Comparison of ENCODE assay signal across 9 cellular contexts in genomic region chr2:110481198-110481597, GRCh38. TPM values are rescaled to one million over a fixed set of nuclear protein-coding genes. Genes with fewer than 3 reads are reported as not detected.
A peak's percentile ranks its signal among the peaks of the same experiment; 100 is the strongest.
DNase-seq lines count a peak whose midpoint lies in the region; ATAC-seq, FAIRE-seq and TF ChIP-seq lines count a peak whose summit lies in the region.
"Not testable (repeated sequence)": the region's sequence is repeated elsewhere in the genome, so short reads cannot be mapped to it uniquely, and the experiment has no call there.
"Had no signal": no experiment of that assay in that cellular context is flagged by ENCODE, and none has a peak within 500 bp of the region (broad histone marks: within the 10 kb centered on the region; RNA-seq: fewer than 3 reads in every experiment).

No MANE protein-coding gene starts in this region.

- not testable (repeated sequence) for BruUV-seq in HepG2 (replicated peaks; lab: Mats Ljungman, UMichigan)

- POLR2A ChIA-PET in HepG2 (lab: Yijun Ruan, JAX), result not testable (repeated sequence)

- CTCF ChIA-PET in HepG2 (lab: Yijun Ruan, JAX; ENCODE audit: low intra/inter-chr PET ratio, low total read pairs), result not testable (repeated sequence)

- H3K4me1 ChIP-seq in HepG2 (ENCODE audit: insufficient read depth, low read length), result not testable (repeated sequence)

- not testable (repeated sequence) for TF ChIP-seq CTCF in HepG2 (CRISPR knock-in tag; IDR thresholded peaks at IDR 0.05)

- intact Hi-C loops in Right ventricle myocardium superior (cut with DNase I); HepG2 (cut with micrococcal nuclease; ENCODE audit: unreplicated experiment): not testable (repeated sequence)

- FAIRE-seq in RCC 7860 (lab: Jason Lieb, UNC), result peak; percentile 32
- FAIRE-seq in HepG2 (lab: Jason Lieb, UNC), result not testable (repeated sequence)

- TF ChIP-seq POLR2A in HepG2 (IDR thresholded peaks at IDR 0.05; ENCODE audit: insufficient read depth in 1 of 2, low read depth in 2 of 2, low read length in 2 of 2), result not testable (repeated sequence)

- not testable (repeated sequence) for H3K27me3 Mint-ChIP-seq in activated T-helper 17 cell treated with anti-CD3 and anti-CD28 coated beads, Interleukin-2, amount 50 U/mL, for 72 hours; stimulated activated naive CD8-positive, alpha-beta T cell treated with anti-CD3 and anti-CD28 coated beads, Interleukin-15, amount 100 ng/mL, for 72 hours

- H3K36me3 Mint-ChIP-seq in activated T-helper 17 cell treated with anti-CD3 and anti-CD28 coated beads, Interleukin-2, amount 50 U/mL, for 72 hours (ENCODE audit: low read depth), result not testable (repeated sequence)

- in situ Hi-C loops in HepG2 (cut with HindIII; ENCODE audit: extremely low pct_ligation_motif_present, low pct_unique_long_range_greater_than_20kb), result not testable (repeated sequence)

- not testable (repeated sequence) for H3K36me3 ChIP-seq in HepG2 (replicated peaks in 1 of 2; ENCODE audit: control insufficient read depth in 1 of 2, insufficient read depth in 2 of 2, low read length in 2 of 2)

- ATAC-seq in GM18867 (IDR thresholded peaks at IDR 0.05; ENCODE audit: unreplicated experiment) (peak; percentile 51), HG03108 (IDR thresholded peaks at IDR 0.05; ENCODE audit: unreplicated experiment) (peak; percentile 49), Right ventricle myocardium superior (ENCODE audit: poor library complexity) (peak; percentile 60), HepG2 (peak; percentile 74)
- peak; percentile 50 for ATAC-seq in activated T-helper 17 cell treated with anti-CD3 and anti-CD28 coated beads, Interleukin-2, amount 50 U/mL, for 72 hours (replicated peaks)
- peak; percentile 68 for ATAC-seq in stimulated activated naive CD8-positive, alpha-beta T cell treated with anti-CD3 and anti-CD28 coated beads, Interleukin-15, amount 100 ng/mL, for 72 hours

- H3K4me2 ChIP-seq in HepG2 (ENCODE audit: low read depth, low read length), result not testable (repeated sequence)

- WGBS in HepG2 (ENCODE audit: low lambda C conversion rate), result no CpG with 5 or more reads among the region's 4 CpGs

- not testable (repeated sequence) for H3K27me3 ChIP-seq in HepG2 (ENCODE audit: control insufficient read depth in 1 of 2, insufficient read depth in 2 of 2, low read length in 2 of 2)

- not testable (repeated sequence) for H3K79me2 ChIP-seq in HepG2 (ENCODE audit: insufficient read depth, low read length)

- not testable (repeated sequence) for DNase-seq in RCC 7860 (ENCODE audit: low spot score); Right ventricle myocardium superior; HepG2 (ENCODE audit: low spot score); stimulated activated naive CD8-positive, alpha-beta T cell treated with anti-CD3 and anti-CD28 coated beads, Interleukin-15, amount 100 ng/mL, for 72 hours

- H3K27ac ChIP-seq in HepG2 (ENCODE audit: extremely low read length, insufficient read depth, low read length), result not testable (repeated sequence)

- not testable (repeated sequence) for TF ChIP-seq EP300 in HepG2 (IDR thresholded peaks at IDR 0.05; ENCODE audit: low read depth in 2 of 2, low read length in 2 of 2); HepG2 (CRISPR knock-in tag; IDR thresholded peaks at IDR 0.05; ENCODE audit: borderline replicate concordance)

- not testable (repeated sequence) for H3K4me3 Mint-ChIP-seq in activated T-helper 17 cell treated with anti-CD3 and anti-CD28 coated beads, Interleukin-2, amount 50 U/mL, for 72 hours; stimulated activated naive CD8-positive, alpha-beta T cell treated with anti-CD3 and anti-CD28 coated beads, Interleukin-15, amount 100 ng/mL, for 72 hours

- H3K4me1 Mint-ChIP-seq in activated T-helper 17 cell treated with anti-CD3 and anti-CD28 coated beads, Interleukin-2, amount 50 U/mL, for 72 hours; stimulated activated naive CD8-positive, alpha-beta T cell treated with anti-CD3 and anti-CD28 coated beads, Interleukin-15, amount 100 ng/mL, for 72 hours: not testable (repeated sequence)

- H3K9ac ChIP-seq in HepG2 (ENCODE audit: insufficient read depth, low read depth, low read length), result not testable (repeated sequence)

- not testable (repeated sequence) for H3K4me3 ChIP-seq in HepG2 (replicated peaks in 1 of 3; ENCODE audit: insufficient read depth in 1 of 3, low read depth in 2 of 3, low read length in 3 of 3)

- not testable (repeated sequence) for H4K20me1 ChIP-seq in HepG2 (ENCODE audit: insufficient read depth, low read length)

- not testable (repeated sequence) for TF ChIP-seq RAD21 in HepG2 (CRISPR knock-in tag; IDR thresholded peaks at IDR 0.05)

- H2AFZ ChIP-seq in HepG2 (ENCODE audit: low read length), result not testable (repeated sequence)

- H3K27ac Mint-ChIP-seq in activated T-helper 17 cell treated with anti-CD3 and anti-CD28 coated beads, Interleukin-2, amount 50 U/mL, for 72 hours; stimulated activated naive CD8-positive, alpha-beta T cell treated with anti-CD3 and anti-CD28 coated beads, Interleukin-15, amount 100 ng/mL, for 72 hours: not testable (repeated sequence)

- H3K9me3 ChIP-seq in HepG2 (ENCODE audit: low read length), result not testable (repeated sequence)

- not testable (repeated sequence) for H3K9me3 Mint-ChIP-seq in activated T-helper 17 cell treated with anti-CD3 and anti-CD28 coated beads, Interleukin-2, amount 50 U/mL, for 72 hours; stimulated activated naive CD8-positive, alpha-beta T cell treated with anti-CD3 and anti-CD28 coated beads, Interleukin-15, amount 100 ng/mL, for 72 hours

RNA-seq across cellular contexts. Expression of gene LIMS4, which starts 8.6 kb away (rescaled TPM):
- total RNA-seq in activated T-helper 17 cell treated with anti-CD3 and anti-CD28 coated beads, Interleukin-2, amount 50 U/mL, for 72 hours, result 1 to 10 TPM in 1 of 2 donors, under 1 TPM in 1; 0.43 to 2.9 TPM
- 2.4 TPM for total RNA-seq in Right ventricle myocardium superior
- 0.88 and 1.1 TPM in 2 replicates for total RNA-seq in HepG2 (2016; rRNA removed; fragmentation: Illumina TruSeq; extraction: Trizol)
- total RNA-seq in HepG2 (2016; cell fraction: cytosol; rRNA removed; fragmentation: Illumina TruSeq; extraction: Trizol; ENCODE audit: low read depth), result not detected in 2 replicates
- 1.1 and 1.5 TPM in 2 replicates for total RNA-seq in HepG2 (2016; cell fraction: insoluble cytoplasmic fraction; rRNA removed; fragmentation: Illumina TruSeq; extraction: Trizol)
- 0.59 and 1.1 TPM in 2 replicates for total RNA-seq in HepG2 (2016; cell fraction: membrane; rRNA removed; fragmentation: Illumina TruSeq; extraction: Trizol)
- 1.6 TPM in 1 of 2 replicates, not detected in the other for total RNA-seq in HepG2 (2016; cell fraction: nucleus; rRNA removed; fragmentation: Illumina TruSeq; extraction: Trizol)
- polyA plus RNA-seq in HepG2 (2011; rRNA removed), result 0.86 and 2.3 TPM in 2 replicates
- 1.00 and 1.4 TPM in 2 replicates for polyA plus RNA-seq in HepG2 (2011; cell fraction: cytosol; rRNA removed)
- 2.7 and 3.1 TPM in 2 replicates for polyA plus RNA-seq in HepG2 (2011; cell fraction: nucleus; rRNA removed)
- 0.95 TPM in 1 of 2 replicates, not detected in the other for polyA plus RNA-seq in HepG2 (2012)
- polyA plus RNA-seq in HepG2 (2016; cell fraction: cytosol; fragmentation: Illumina TruSeq; extraction: Trizol; ENCODE audit: low read depth), result 0.12 and 0.23 TPM in 2 replicates
- polyA plus RNA-seq in HepG2 (2016; cell fraction: insoluble cytoplasmic fraction; fragmentation: Illumina TruSeq; extraction: Trizol; ENCODE audit: low read depth), result 0.25 and 0.79 TPM in 2 replicates
- polyA plus RNA-seq in HepG2 (2016; cell fraction: membrane; fragmentation: Illumina TruSeq; extraction: Trizol; ENCODE audit: low read depth), result 0.17 and 0.68 TPM in 2 replicates
- polyA plus RNA-seq in HepG2 (2016; cell fraction: nucleus; fragmentation: Illumina TruSeq; extraction: Trizol; ENCODE audit: insufficient read depth, low read depth), result 0.76 TPM in 1 of 2 replicates, not detected in the other
- 0.12 and 1.7 TPM in 2 replicates for polyA minus RNA-seq in HepG2 (2011; rRNA and poly(A)+ RNA removed; ENCODE audit: low replicate concordance)
- 2.1 and 2.5 TPM in 2 replicates for polyA minus RNA-seq in HepG2 (2011; cell fraction: cytosol; rRNA and poly(A)+ RNA removed)
- polyA minus RNA-seq in HepG2 (2011; cell fraction: nucleus; rRNA and poly(A)+ RNA removed), result 4.0 and 5.2 TPM in 2 replicates
- total RNA-seq: CD8-positive, alpha-beta T cell; GM23248 had no signal
